ENCODE assay signal across 8 cellular contexts in the genomic region with DNA sequence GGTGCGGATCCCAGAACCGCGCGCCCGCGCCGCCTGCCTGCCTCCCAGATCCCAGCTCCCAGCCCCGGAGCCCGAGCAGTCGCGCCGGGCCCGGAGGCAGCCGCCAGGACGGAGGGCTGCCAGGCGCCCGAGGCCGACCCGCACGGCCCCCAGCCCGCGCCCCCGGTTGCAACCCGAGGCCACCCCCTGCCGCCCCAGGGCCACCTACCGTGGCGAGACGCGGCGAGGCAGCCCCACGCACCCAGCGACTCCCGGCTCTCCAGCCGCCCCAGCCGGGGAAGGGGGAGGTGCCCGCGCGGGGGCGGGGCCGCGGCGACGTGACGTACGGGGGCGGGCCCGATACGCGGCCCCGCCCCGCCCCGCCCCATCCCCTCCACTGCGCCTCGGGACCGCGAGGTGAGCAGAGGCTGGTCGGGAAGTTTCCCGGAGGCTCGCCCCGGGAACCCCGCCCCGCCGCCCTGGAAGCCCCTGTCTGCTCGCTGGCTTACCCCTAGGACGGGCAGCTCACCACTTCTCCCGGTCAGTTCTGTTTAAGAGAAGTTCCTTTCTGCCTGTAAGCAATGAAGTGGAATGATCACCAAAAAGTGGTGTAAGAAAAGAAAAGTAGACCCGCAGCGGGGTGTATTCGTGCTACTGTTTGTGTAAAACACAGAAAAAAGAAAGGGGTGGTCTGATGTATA. TPM values are rescaled to one million over a fixed set of nuclear protein-coding genes. Genes with fewer than 3 reads are reported as not detected.
DNase-seq lines count a peak whose midpoint lies in the region; ATAC-seq and TF ChIP-seq lines count a peak whose summit lies in the region.

A gene (minus strand): TSS at position 288 of the 680 bp plus-strand sequence. CDS start 48,502 bp downstream, outside the sequence.

- no peaks in the 10 kb centered on the region for H3K27me3 ChIP-seq in neural cell (ENCODE audit: insufficient read depth, low read depth, low read length)

- peak within 1 kb of the TSS; percentile 68 for H3K9ac ChIP-seq in neural cell (ENCODE audit: low read length)

- peak; percentile 76 for ATAC-seq in GM19397 (IDR thresholded peaks at IDR 0.05; ENCODE audit: unreplicated experiment)
- peak; percentile 80 for ATAC-seq in stimulated activated naive CD8-positive, alpha-beta T cell treated with anti-CD3 and anti-CD28 coated beads, Interleukin-15, amount 100 ng/mL, for 72 hours

- no peak within 1 kb of the TSS for H3K27ac ChIP-seq in neural cell (ENCODE audit: low read length)

- H3K9me3 Mint-ChIP-seq in CD14-positive monocyte = peaks cover 0 to 2% (median 0%) of the 10 kb centered on the region in 7 donors
- H3K9me3 Mint-ChIP-seq in stimulated activated naive CD8-positive, alpha-beta T cell treated with anti-CD3 and anti-CD28 coated beads, Interleukin-15, amount 100 ng/mL, for 72 hours = no peaks in the 10 kb centered on the region

- H3K27ac Mint-ChIP-seq in CD14-positive monocyte = peak within 1 kb of the TSS; percentile 93 to 98 (median 97)
- peak within 1 kb of the TSS; percentile 84 to 87 for H3K27ac Mint-ChIP-seq in stimulated activated naive CD8-positive, alpha-beta T cell treated with anti-CD3 and anti-CD28 coated beads, Interleukin-15, amount 100 ng/mL, for 72 hours

- peak; percentile 17 for TF ChIP-seq EP300 in neural cell (conservative IDR thresholded peaks at IDR 0.05; ENCODE audit: poor library complexity, severe bottlenecking)

- TF ChIP-seq RAD21 in neural cell (conservative IDR thresholded peaks at IDR 0.05) = peak; percentile 29

- H2AFZ ChIP-seq in neural cell (ENCODE audit: low read depth, low read length) = no peak within 1 kb of the TSS

- DNase-seq in CD14-positive monocyte (ENCODE audit: low spot score) (peak; percentile 73), HPDE6-E6E7 (ENCODE audit: extremely low spot score) (peak; percentile 81), RKO (ENCODE audit: low spot score) (peak; percentile 76), fibroblast of the conjunctiva (ENCODE audit: low read depth) (peak; percentile 32)
- peak; percentile 93 for DNase-seq in activated effector memory CD4-positive, alpha-beta T cell treated with anti-CD3 and anti-CD28 coated beads, Interleukin-2, amount 50 U/mL, for 16 hours
- peak; percentile 73 to 78 for DNase-seq in stimulated activated naive CD8-positive, alpha-beta T cell treated with anti-CD3 and anti-CD28 coated beads, Interleukin-15, amount 100 ng/mL, for 72 hours

- H4K20me1 ChIP-seq in neural cell (ENCODE audit: insufficient read depth) = no peaks in the 10 kb centered on the region

- no peaks in the 10 kb centered on the region for H3K9me3 ChIP-seq in neural cell (ENCODE audit: low read length)

- peak within 1 kb of the TSS; percentile 87 for H3K4me3 ChIP-seq in neural cell (ENCODE audit: low read length)

- no peaks in the 10 kb centered on the region for H3K9me2 ChIP-seq in neural cell (ENCODE audit: insufficient read depth, low read length)

- no peaks in the 10 kb centered on the region for H3K36me3 ChIP-seq in neural cell (ENCODE audit: insufficient read depth, low read length)

- TF ChIP-seq CTCF in CD14-positive monocyte (IDR thresholded peaks at IDR 0.05) (no peak), neural cell (IDR thresholded peaks at IDR 0.05; ENCODE audit: poor library complexity, severe bottlenecking) (no peak)

- peak within 1 kb of the TSS; percentile 68 for H3K4me2 ChIP-seq in neural cell (ENCODE audit: low read length)

- intact Hi-C loops in CD14-positive monocyte (cut with micrococcal nuclease) = loop anchor here (2.0 to 10.0 kb wide), 6 partner anchors 17 to 163 kb away; a partner anchor contains a TSS

- H3F3A ChIP-seq in neural cell (ENCODE audit: insufficient read depth, low read length, poor library complexity, severe bottlenecking) = no peaks in the 10 kb centered on the region

- no peaks in the 10 kb centered on the region for H3K79me2 ChIP-seq in neural cell (replicated peaks; ENCODE audit: insufficient read depth, low read length)

- no peaks in the 10 kb centered on the region for H3K27me3 Mint-ChIP-seq in CD14-positive monocyte (ENCODE audit: low read depth in 3 of 3)
- no peaks in the 10 kb centered on the region for H3K27me3 Mint-ChIP-seq in stimulated activated naive CD8-positive, alpha-beta T cell treated with anti-CD3 and anti-CD28 coated beads, Interleukin-15, amount 100 ng/mL, for 72 hours

- peaks cover 62% of the 10 kb centered on the region for H3K4me1 Mint-ChIP-seq in CD14-positive monocyte
- peaks cover 85% of the 10 kb centered on the region for H3K4me1 Mint-ChIP-seq in stimulated activated naive CD8-positive, alpha-beta T cell treated with anti-CD3 and anti-CD28 coated beads, Interleukin-15, amount 100 ng/mL, for 72 hours

- peak within 1 kb of the TSS; percentile 92 to 97 for H3K4me3 Mint-ChIP-seq in CD14-positive monocyte
- peak within 1 kb of the TSS; percentile 93 to 94 for H3K4me3 Mint-ChIP-seq in stimulated activated naive CD8-positive, alpha-beta T cell treated with anti-CD3 and anti-CD28 coated beads, Interleukin-15, amount 100 ng/mL, for 72 hours

- H3K36me3 Mint-ChIP-seq in CD14-positive monocyte = peaks cover 3 to 15% of the 10 kb centered on the region in 2 donors

TF ChIP-seq in neural cell, 6 proteins besides CTCF, POLR2A, EP300 and RAD21:
- TF ChIP-seq MXI1 (conservative IDR thresholded peaks at IDR 0.05; ENCODE audit: poor library complexity, severe bottlenecking) (peak; percentile 72), SMC3 (conservative IDR thresholded peaks at IDR 0.05; ENCODE audit: poor library complexity) (peak; percentile 38), POLR2AphosphoS5 (IDR thresholded peaks at IDR 0.05) (peak; percentile 79), TAF1 (IDR thresholded peaks at IDR 0.05; ENCODE audit: low read depth) (no peak), EZH2 (IDR thresholded peaks at IDR 0.05; ENCODE audit: borderline replicate concordance, insufficient read depth, low read length, poor library complexity, severe bottlenecking) (no peak)
- TF ChIP-seq, protein P1, sequence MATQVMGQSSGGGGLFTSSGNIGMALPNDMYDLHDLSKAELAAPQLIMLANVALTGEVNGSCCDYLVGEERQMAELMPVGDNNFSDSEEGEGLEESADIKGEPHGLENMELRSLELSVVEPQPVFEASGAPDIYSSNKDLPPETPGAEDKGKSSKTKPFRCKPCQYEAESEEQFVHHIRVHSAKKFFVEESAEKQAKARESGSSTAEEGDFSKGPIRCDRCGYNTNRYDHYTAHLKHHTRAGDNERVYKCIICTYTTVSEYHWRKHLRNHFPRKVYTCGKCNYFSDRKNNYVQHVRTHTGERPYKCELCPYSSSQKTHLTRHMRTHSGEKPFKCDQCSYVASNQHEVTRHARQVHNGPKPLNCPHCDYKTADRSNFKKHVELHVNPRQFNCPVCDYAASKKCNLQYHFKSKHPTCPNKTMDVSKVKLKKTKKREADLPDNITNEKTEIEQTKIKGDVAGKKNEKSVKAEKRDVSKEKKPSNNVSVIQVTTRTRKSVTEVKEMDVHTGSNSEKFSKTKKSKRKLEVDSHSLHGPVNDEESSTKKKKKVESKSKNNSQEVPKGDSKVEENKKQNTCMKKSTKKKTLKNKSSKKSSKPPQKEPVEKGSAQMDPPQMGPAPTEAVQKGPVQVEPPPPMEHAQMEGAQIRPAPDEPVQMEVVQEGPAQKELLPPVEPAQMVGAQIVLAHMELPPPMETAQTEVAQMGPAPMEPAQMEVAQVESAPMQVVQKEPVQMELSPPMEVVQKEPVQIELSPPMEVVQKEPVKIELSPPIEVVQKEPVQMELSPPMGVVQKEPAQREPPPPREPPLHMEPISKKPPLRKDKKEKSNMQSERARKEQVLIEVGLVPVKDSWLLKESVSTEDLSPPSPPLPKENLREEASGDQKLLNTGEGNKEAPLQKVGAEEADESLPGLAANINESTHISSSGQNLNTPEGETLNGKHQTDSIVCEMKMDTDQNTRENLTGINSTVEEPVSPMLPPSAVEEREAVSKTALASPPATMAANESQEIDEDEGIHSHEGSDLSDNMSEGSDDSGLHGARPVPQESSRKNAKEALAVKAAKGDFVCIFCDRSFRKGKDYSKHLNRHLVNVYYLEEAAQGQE (IDR thresholded peaks at IDR 0.05; ENCODE audit: borderline replicate concordance) = no peak

RNA-seq across cellular contexts. Expression of the gene that starts here (rescaled TPM):
- 10 to 100 TPM; 62.8 to 69.5 TPM for polyA plus RNA-seq in CD14-positive monocyte
- 16.6 and 20.5 TPM in 2 replicates for polyA plus RNA-seq in neural cell
- 8.2 and 13.1 TPM in 2 replicates for polyA minus RNA-seq in neural cell

Comparison
In these comparisons a context has a peak if more than half of its experiments do, and no peak if none do; other contexts are left out.
1. DNase-seq: peak in every context shown above with its lines; median percentile 93 in activated effector memory CD4-positive, alpha-beta T cell treated with anti-CD3 and anti-CD28 coated beads, Interleukin-2, amount 50 U/mL, for 16 hours; 81 in HPDE6-E6E7; 76 in RKO; 76 in stimulated activated naive CD8-positive, alpha-beta T cell treated with anti-CD3 and anti-CD28 coated beads, Interleukin-15, amount 100 ng/mL, for 72 hours; 73 in CD14-positive monocyte; 32 in fibroblast of the conjunctiva.